Comparison of ENCODE assay signal across 1 cellular context in the genomic region with DNA sequence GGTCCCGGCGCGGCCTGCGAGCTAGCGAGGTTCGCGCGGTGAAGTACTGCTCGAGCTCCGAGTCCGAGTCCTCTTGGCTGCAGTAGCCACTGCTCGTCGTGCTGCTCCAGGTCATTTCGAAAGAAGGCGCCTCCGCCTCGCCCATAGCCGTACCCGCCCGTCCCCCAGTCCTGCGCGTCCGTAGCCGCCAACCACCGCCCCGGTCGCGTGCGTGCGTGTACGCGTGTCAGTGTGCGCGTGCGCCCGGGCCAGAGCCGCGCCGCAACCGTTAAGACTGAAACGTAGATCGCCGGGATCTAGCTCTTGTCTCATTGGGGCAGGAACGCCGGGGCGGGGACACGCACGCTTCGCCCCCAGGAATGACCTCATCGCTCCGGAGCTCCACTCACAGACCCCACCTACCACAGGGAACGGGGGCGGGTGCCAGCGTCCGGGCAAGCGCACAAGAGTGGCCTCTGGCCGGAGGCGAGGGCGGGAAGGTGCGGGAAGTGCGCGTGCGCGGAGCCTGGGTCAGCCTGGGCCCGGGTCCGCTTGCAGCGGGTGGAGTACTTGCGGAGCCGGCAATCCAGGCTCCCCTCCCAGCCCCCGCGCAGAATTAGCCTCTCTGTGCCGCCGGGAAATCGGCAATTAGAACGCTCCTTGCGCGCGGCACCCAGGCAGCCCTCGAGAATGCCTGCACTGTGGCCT.
TF ChIP-seq lines count a peak whose summit lies in the region.

No MANE protein-coding gene starts in this region.

TF ChIP-seq in HepG2, 621 proteins besides CTCF, POLR2A, EP300 and RAD21 (continued from another document and continues in another):
- TF ChIP-seq, protein P1, sequence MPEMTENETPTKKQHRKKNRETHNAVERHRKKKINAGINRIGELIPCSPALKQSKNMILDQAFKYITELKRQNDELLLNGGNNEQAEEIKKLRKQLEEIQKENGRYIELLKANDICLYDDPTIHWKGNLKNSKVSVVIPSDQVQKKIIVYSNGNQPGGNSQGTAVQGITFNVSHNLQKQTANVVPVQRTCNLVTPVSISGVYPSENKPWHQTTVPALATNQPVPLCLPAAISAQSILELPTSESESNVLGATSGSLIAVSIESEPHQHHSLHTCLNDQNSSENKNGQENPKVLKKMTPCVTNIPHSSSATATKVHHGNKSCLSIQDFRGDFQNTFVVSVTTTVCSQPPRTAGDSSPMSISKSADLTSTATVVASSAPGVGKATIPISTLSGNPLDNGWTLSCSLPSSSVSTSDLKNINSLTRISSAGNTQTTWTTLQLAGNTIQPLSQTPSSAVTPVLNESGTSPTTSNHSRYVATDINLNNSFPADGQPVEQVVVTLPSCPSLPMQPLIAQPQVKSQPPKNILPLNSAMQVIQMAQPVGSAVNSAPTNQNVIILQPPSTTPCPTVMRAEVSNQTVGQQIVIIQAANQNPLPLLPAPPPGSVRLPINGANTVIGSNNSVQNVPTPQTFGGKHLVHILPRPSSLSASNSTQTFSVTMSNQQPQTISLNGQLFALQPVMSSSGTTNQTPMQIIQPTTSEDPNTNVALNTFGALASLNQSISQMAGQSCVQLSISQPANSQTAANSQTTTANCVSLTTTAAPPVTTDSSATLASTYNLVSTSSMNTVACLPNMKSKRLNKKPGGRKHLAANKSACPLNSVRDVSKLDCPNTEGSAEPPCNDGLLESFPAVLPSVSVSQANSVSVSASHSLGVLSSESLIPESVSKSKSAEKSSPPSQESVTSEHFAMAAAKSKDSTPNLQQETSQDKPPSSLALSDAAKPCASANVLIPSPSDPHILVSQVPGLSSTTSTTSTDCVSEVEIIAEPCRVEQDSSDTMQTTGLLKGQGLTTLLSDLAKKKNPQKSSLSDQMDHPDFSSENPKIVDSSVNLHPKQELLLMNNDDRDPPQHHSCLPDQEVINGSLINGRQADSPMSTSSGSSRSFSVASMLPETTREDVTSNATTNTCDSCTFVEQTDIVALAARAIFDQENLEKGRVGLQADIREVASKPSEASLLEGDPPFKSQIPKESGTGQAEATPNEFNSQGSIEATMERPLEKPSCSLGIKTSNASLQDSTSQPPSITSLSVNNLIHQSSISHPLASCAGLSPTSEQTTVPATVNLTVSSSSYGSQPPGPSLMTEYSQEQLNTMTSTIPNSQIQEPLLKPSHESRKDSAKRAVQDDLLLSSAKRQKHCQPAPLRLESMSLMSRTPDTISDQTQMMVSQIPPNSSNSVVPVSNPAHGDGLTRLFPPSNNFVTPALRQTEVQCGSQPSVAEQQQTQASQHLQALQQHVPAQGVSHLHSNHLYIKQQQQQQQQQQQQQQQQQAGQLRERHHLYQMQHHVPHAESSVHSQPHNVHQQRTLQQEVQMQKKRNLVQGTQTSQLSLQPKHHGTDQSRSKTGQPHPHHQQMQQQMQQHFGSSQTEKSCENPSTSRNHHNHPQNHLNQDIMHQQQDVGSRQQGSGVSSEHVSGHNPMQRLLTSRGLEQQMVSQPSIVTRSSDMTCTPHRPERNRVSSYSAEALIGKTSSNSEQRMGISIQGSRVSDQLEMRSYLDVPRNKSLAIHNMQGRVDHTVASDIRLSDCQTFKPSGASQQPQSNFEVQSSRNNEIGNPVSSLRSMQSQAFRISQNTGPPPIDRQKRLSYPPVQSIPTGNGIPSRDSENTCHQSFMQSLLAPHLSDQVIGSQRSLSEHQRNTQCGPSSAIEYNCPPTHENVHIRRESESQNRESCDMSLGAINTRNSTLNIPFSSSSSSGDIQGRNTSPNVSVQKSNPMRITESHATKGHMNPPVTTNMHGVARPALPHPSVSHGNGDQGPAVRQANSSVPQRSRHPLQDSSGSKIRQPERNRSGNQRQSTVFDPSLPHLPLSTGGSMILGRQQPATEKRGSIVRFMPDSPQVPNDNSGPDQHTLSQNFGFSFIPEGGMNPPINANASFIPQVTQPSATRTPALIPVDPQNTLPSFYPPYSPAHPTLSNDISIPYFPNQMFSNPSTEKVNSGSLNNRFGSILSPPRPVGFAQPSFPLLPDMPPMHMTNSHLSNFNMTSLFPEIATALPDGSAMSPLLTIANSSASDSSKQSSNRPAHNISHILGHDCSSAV (CRISPR knock-in tag; IDR thresholded peaks at IDR 0.05; ENCODE audit: borderline replicate concordance) = 0 out of 2 replicates have a peak, but pooled peaks have one; percentile 89
- peak; percentile 97 for TF ChIP-seq MYC (CRISPR knock-in tag; IDR thresholded peaks at IDR 0.05; ENCODE audit: borderline replicate concordance)
- 0 out of 2 replicates have a peak, but pooled peaks have one; percentile 29 for TF ChIP-seq ZNF773 (CRISPR knock-in tag; IDR thresholded peaks at IDR 0.05; ENCODE audit: borderline replicate concordance)
- TF ChIP-seq, protein P2, sequence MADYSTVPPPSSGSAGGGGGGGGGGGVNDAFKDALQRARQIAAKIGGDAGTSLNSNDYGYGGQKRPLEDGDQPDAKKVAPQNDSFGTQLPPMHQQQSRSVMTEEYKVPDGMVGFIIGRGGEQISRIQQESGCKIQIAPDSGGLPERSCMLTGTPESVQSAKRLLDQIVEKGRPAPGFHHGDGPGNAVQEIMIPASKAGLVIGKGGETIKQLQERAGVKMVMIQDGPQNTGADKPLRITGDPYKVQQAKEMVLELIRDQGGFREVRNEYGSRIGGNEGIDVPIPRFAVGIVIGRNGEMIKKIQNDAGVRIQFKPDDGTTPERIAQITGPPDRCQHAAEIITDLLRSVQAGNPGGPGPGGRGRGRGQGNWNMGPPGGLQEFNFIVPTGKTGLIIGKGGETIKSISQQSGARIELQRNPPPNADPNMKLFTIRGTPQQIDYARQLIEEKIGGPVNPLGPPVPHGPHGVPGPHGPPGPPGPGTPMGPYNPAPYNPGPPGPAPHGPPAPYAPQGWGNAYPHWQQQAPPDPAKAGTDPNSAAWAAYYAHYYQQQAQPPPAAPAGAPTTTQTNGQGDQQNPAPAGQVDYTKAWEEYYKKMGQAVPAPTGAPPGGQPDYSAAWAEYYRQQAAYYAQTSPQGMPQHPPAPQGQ (CRISPR knock-in tag; IDR thresholded peaks at IDR 0.05; ENCODE audit: borderline replicate concordance) = no peak
- TF ChIP-seq, protein P3, sequence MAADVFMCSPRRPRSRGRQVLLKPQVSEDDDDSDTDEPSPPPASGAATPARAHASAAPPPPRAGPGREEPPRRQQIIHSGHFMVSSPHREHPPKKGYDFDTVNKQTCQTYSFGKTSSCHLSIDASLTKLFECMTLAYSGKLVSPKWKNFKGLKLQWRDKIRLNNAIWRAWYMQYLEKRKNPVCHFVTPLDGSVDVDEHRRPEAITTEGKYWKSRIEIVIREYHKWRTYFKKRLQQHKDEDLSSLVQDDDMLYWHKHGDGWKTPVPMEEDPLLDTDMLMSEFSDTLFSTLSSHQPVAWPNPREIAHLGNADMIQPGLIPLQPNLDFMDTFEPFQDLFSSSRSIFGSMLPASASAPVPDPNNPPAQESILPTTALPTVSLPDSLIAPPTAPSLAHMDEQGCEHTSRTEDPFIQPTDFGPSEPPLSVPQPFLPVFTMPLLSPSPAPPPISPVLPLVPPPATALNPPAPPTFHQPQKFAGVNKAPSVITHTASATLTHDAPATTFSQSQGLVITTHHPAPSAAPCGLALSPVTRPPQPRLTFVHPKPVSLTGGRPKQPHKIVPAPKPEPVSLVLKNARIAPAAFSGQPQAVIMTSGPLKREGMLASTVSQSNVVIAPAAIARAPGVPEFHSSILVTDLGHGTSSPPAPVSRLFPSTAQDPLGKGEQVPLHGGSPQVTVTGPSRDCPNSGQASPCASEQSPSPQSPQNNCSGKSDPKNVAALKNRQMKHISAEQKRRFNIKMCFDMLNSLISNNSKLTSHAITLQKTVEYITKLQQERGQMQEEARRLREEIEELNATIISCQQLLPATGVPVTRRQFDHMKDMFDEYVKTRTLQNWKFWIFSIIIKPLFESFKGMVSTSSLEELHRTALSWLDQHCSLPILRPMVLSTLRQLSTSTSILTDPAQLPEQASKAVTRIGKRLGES (CRISPR knock-in tag; IDR thresholded peaks at IDR 0.05; ENCODE audit: borderline replicate concordance) = no peak
- TF ChIP-seq THAP11 (CRISPR knock-in tag; IDR thresholded peaks at IDR 0.05) = peak; percentile 88
- TF ChIP-seq ZNF788 (CRISPR knock-in tag; IDR thresholded peaks at IDR 0.05; ENCODE audit: borderline replicate concordance) = peak; percentile 42; the same call in 1 of the 2 replicates
- TF ChIP-seq SMYD3 (CRISPR knock-in tag; IDR thresholded peaks at IDR 0.05) = peak; percentile 84; the same call in 1 of the 2 replicates
- TF ChIP-seq, protein P4, sequence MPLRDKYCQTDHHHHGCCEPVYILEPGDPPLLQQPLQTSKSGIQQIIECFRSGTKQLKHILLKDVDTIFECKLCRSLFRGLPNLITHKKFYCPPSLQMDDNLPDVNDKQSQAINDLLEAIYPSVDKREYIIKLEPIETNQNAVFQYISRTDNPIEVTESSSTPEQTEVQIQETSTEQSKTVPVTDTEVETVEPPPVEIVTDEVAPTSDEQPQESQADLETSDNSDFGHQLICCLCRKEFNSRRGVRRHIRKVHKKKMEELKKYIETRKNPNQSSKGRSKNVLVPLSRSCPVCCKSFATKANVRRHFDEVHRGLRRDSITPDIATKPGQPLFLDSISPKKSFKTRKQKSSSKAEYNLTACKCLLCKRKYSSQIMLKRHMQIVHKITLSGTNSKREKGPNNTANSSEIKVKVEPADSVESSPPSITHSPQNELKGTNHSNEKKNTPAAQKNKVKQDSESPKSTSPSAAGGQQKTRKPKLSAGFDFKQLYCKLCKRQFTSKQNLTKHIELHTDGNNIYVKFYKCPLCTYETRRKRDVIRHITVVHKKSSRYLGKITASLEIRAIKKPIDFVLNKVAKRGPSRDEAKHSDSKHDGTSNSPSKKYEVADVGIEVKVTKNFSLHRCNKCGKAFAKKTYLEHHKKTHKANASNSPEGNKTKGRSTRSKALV (CRISPR knock-in tag; IDR thresholded peaks at IDR 0.05) = peak; percentile 64
- no peak for TF ChIP-seq ZNF678 (CRISPR knock-in tag; IDR thresholded peaks at IDR 0.05)
- no peak for TF ChIP-seq ZNF572 (CRISPR knock-in tag; IDR thresholded peaks at IDR 0.05)
- TF ChIP-seq SMAD1 (CRISPR knock-in tag; IDR thresholded peaks at IDR 0.05; ENCODE audit: borderline replicate concordance, low read depth) = no peak; the same call in 1 of the 2 replicates
- 0 out of 2 replicates have a peak, but pooled peaks have one; percentile 13 for TF ChIP-seq IRF2 (CRISPR knock-in tag; IDR thresholded peaks at IDR 0.05)
- TF ChIP-seq HNRNPUL1 (IDR thresholded peaks at IDR 0.05; ENCODE audit: low read depth, low read length) = 0 out of 2 replicates have a peak, but pooled peaks have one; percentile 42
- TF ChIP-seq, protein P5, sequence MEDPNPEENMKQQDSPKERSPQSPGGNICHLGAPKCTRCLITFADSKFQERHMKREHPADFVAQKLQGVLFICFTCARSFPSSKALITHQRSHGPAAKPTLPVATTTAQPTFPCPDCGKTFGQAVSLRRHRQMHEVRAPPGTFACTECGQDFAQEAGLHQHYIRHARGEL (CRISPR knock-in tag; IDR thresholded peaks at IDR 0.05) = 0 out of 2 replicates have a peak, but pooled peaks have one; percentile 25
- peak; percentile 94 for TF ChIP-seq HDAC1 (CRISPR knock-in tag; IDR thresholded peaks at IDR 0.05)
- TF ChIP-seq CAMTA2 (CRISPR knock-in tag; IDR thresholded peaks at IDR 0.05; ENCODE audit: borderline replicate concordance) = 0 out of 2 replicates have a peak, but pooled peaks have one; percentile 59
- TF ChIP-seq REPIN1 (CRISPR knock-in tag; IDR thresholded peaks at IDR 0.05; ENCODE audit: borderline replicate concordance, low read depth) = 0 out of 2 replicates have a peak, but pooled peaks have one; percentile 43
- peak; percentile 60; the same call in 1 of the 2 replicates for TF ChIP-seq ZNF558 (CRISPR knock-in tag; IDR thresholded peaks at IDR 0.05; ENCODE audit: borderline replicate concordance)
- TF ChIP-seq MAZ (IDR thresholded peaks at IDR 0.05; ENCODE audit: borderline replicate concordance, low read depth, low read length) = peak; percentile 9; the same call in 1 of the 2 replicates
- peak; percentile 74 for TF ChIP-seq MAZ (CRISPR knock-in tag; IDR thresholded peaks at IDR 0.05; ENCODE audit: low read depth)
- no peak for TF ChIP-seq NONO (IDR thresholded peaks at IDR 0.05)
- peak; percentile 92 for TF ChIP-seq NONO (CRISPR knock-in tag; conservative IDR thresholded peaks at IDR 0.05)
- TF ChIP-seq ZNF333 (CRISPR knock-in tag; IDR thresholded peaks at IDR 0.05; ENCODE audit: borderline replicate concordance) = peak; percentile 82; the same call in 1 of the 2 replicates
- peak; percentile 30; the same call in 1 of the 2 replicates for TF ChIP-seq MIER3 (CRISPR knock-in tag; IDR thresholded peaks at IDR 0.05; ENCODE audit: borderline replicate concordance)
- TF ChIP-seq CREM (IDR thresholded peaks at IDR 0.05) = peak; percentile 32; the same call in 1 of the 2 replicates
- no peak for TF ChIP-seq CREM (CRISPR knock-in tag; IDR thresholded peaks at IDR 0.05)
- peak; percentile 11; the same call in 1 of the 2 replicates for TF ChIP-seq ZNF556 (CRISPR knock-in tag; IDR thresholded peaks at IDR 0.05; ENCODE audit: borderline replicate concordance)
- peak; percentile 91 for TF ChIP-seq HNRNPLL (IDR thresholded peaks at IDR 0.05; ENCODE audit: low read depth, low read length, poor library complexity, severe bottlenecking)
- TF ChIP-seq RBM22 (optimal IDR thresholded peaks at IDR 0.05; ENCODE audit: low read length) = no peak
- TF ChIP-seq PCBP2 (optimal IDR thresholded peaks at IDR 0.05; ENCODE audit: low read depth, low read length, poor library complexity, severe bottlenecking) = no peak
- TF ChIP-seq, protein P6, sequence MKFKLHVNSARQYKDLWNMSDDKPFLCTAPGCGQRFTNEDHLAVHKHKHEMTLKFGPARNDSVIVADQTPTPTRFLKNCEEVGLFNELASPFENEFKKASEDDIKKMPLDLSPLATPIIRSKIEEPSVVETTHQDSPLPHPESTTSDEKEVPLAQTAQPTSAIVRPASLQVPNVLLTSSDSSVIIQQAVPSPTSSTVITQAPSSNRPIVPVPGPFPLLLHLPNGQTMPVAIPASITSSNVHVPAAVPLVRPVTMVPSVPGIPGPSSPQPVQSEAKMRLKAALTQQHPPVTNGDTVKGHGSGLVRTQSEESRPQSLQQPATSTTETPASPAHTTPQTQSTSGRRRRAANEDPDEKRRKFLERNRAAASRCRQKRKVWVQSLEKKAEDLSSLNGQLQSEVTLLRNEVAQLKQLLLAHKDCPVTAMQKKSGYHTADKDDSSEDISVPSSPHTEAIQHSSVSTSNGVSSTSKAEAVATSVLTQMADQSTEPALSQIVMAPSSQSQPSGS (CRISPR knock-in tag; IDR thresholded peaks at IDR 0.05) = peak; percentile 99
- TF ChIP-seq ZFP37 (CRISPR knock-in tag; IDR thresholded peaks at IDR 0.05; ENCODE audit: borderline replicate concordance) = peak; percentile 69; the same call in 1 of the 2 replicates
- peak; percentile 64; the same call in 1 of the 2 replicates for TF ChIP-seq YEATS2 (CRISPR knock-in tag; IDR thresholded peaks at IDR 0.05; ENCODE audit: borderline replicate concordance)
- peak; percentile 98 for TF ChIP-seq ZNF430 (CRISPR knock-in tag; IDR thresholded peaks at IDR 0.05)
- TF ChIP-seq ZSCAN22 (CRISPR knock-in tag; IDR thresholded peaks at IDR 0.05) = no peak
- no peak for TF ChIP-seq FLYWCH1 (CRISPR knock-in tag; IDR thresholded peaks at IDR 0.05)
- peak; percentile 40; the same call in 1 of the 2 replicates for TF ChIP-seq RXRB (CRISPR knock-in tag; IDR thresholded peaks at IDR 0.05; ENCODE audit: borderline replicate concordance)
- TF ChIP-seq ZNF136 (CRISPR knock-in tag; IDR thresholded peaks at IDR 0.05; ENCODE audit: low read depth) = peak; percentile 62; the same call in 1 of the 2 replicates
- no peak for TF ChIP-seq THYN1 (CRISPR knock-in tag; IDR thresholded peaks at IDR 0.05; ENCODE audit: borderline replicate concordance, low read depth)
- TF ChIP-seq, protein P7, sequence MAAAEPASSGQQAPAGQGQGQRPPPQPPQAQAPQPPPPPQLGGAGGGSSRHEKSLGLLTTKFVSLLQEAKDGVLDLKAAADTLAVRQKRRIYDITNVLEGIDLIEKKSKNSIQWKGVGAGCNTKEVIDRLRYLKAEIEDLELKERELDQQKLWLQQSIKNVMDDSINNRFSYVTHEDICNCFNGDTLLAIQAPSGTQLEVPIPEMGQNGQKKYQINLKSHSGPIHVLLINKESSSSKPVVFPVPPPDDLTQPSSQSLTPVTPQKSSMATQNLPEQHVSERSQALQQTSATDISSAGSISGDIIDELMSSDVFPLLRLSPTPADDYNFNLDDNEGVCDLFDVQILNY (CRISPR knock-in tag; conservative IDR thresholded peaks at IDR 0.05) = peak; percentile 79
- TF ChIP-seq TBX2 (CRISPR knock-in tag; IDR thresholded peaks at IDR 0.05; ENCODE audit: borderline replicate concordance) = peak; percentile 62
